Comparison of ENCODE assay signal across 1 cellular context in the genomic region with DNA sequence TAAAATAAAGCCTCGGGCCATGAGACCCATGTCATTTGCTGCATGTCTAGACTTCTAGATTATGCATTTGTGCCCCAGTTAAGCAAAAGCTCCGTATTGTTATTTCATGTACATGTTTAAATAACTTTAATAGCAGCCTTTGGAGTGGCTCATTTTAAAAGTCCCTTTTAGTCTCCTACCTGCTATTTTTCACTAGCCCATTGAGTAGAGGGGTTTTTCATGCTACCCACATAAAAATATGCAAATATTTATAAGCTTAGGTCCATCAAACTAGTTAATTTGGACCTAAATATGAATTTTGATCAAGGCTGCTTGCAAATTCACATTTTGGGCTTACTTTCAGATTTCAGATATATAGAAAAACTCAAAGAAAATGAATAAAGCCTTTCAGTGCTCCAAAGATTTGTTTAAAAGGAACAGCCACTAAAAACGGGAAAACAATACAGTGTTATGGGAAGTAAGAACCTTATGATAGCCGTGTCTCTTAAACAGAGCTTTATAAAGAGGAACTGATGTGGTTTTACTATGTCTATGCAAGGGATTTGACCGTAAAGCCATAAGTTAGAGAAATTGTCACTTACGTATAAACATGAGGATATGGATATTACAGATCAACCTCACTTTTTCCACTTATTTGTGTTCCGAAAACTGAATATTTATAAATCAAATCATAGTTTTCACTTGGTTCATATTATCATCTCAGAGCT.
TF ChIP-seq lines count a peak whose summit lies in the region.

No MANE protein-coding gene starts in this region.

TF ChIP-seq in K562, 482 proteins besides CTCF, POLR2A, EP300 and RAD21:
- TF ChIP-seq CBX2 (IDR thresholded peaks at IDR 0.05; ENCODE audit: insufficient read depth, low read length, poor library complexity, severe bottlenecking) = no peak
- TF ChIP-seq SPI1 (IDR thresholded peaks at IDR 0.05; ENCODE audit: borderline replicate concordance, low read depth, low read length) = peak; percentile 54; the same call in 1 of the 2 replicates
- TF ChIP-seq, protein P1, sequence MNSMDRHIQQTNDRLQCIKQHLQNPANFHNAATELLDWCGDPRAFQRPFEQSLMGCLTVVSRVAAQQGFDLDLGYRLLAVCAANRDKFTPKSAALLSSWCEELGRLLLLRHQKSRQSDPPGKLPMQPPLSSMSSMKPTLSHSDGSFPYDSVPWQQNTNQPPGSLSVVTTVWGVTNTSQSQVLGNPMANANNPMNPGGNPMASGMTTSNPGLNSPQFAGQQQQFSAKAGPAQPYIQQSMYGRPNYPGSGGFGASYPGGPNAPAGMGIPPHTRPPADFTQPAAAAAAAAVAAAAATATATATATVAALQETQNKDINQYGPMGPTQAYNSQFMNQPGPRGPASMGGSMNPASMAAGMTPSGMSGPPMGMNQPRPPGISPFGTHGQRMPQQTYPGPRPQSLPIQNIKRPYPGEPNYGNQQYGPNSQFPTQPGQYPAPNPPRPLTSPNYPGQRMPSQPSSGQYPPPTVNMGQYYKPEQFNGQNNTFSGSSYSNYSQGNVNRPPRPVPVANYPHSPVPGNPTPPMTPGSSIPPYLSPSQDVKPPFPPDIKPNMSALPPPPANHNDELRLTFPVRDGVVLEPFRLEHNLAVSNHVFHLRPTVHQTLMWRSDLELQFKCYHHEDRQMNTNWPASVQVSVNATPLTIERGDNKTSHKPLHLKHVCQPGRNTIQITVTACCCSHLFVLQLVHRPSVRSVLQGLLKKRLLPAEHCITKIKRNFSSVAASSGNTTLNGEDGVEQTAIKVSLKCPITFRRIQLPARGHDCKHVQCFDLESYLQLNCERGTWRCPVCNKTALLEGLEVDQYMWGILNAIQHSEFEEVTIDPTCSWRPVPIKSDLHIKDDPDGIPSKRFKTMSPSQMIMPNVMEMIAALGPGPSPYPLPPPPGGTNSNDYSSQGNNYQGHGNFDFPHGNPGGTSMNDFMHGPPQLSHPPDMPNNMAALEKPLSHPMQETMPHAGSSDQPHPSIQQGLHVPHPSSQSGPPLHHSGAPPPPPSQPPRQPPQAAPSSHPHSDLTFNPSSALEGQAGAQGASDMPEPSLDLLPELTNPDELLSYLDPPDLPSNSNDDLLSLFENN (IDR thresholded peaks at IDR 0.05; ENCODE audit: low read depth in 2 of 2, low read length in 2 of 2) = no peak
